Comparison of ENCODE assay signal across 1 cellular context in genomic region chr12:52980773-52981423, GRCh38.
TF ChIP-seq lines count a peak whose summit lies in the region.

No MANE protein-coding gene starts in this region.

TF ChIP-seq in HepG2, 621 proteins besides CTCF, POLR2A, EP300 and RAD21 (continued from another document and continues in another):
- TF ChIP-seq HNF1A (IDR thresholded peaks at IDR 0.05; ENCODE audit: low read depth) (no peak), HNF1A (CRISPR knock-in tag; IDR thresholded peaks at IDR 0.05; ENCODE audit: borderline replicate concordance) (peak; percentile 47; the same call in 1 of the 2 replicates), ZFP36 (IDR thresholded peaks at IDR 0.05; ENCODE audit: borderline replicate concordance, low read depth, low read length, partially characterized antibody) (peak; percentile 49), THAP8 (CRISPR knock-in tag; IDR thresholded peaks at IDR 0.05; ENCODE audit: borderline replicate concordance) (no peak), GLMP (CRISPR knock-in tag; IDR thresholded peaks at IDR 0.05; ENCODE audit: borderline replicate concordance) (no peak), ETV5 (CRISPR knock-in tag; IDR thresholded peaks at IDR 0.05; ENCODE audit: borderline replicate concordance) (peak; percentile 71; the same call in 1 of the 2 replicates), ZNF563 (CRISPR knock-in tag; IDR thresholded peaks at IDR 0.05) (peak; percentile 32; the same call in 1 of the 2 replicates), ZNF574 (CRISPR knock-in tag; IDR thresholded peaks at IDR 0.05) (peak; percentile 48; the same call in 1 of the 2 replicates), TFAP4 (IDR thresholded peaks at IDR 0.05; ENCODE audit: borderline replicate concordance, low read depth) (peak; percentile 84), CAMTA2 (CRISPR knock-in tag; IDR thresholded peaks at IDR 0.05; ENCODE audit: borderline replicate concordance) (no peak), PTBP1 (IDR thresholded peaks at IDR 0.05; ENCODE audit: low read depth, low read length, poor library complexity, severe bottlenecking) (no peak), GATAD1 (CRISPR knock-in tag; IDR thresholded peaks at IDR 0.05) (peak; percentile 65), ZNF598 (CRISPR knock-in tag; IDR thresholded peaks at IDR 0.05; ENCODE audit: borderline replicate concordance) (no peak), ZBTB33 (CRISPR knock-in tag; IDR thresholded peaks at IDR 0.05) (peak; percentile 64), ZFP91 (CRISPR knock-in tag; IDR thresholded peaks at IDR 0.05; ENCODE audit: borderline replicate concordance) (peak; percentile 73; the same call in 1 of the 2 replicates), ZNF232 (CRISPR knock-in tag; IDR thresholded peaks at IDR 0.05; ENCODE audit: borderline replicate concordance) (peak; percentile 47; the same call in 1 of the 2 replicates), PCBP2 (optimal IDR thresholded peaks at IDR 0.05; ENCODE audit: low read depth, low read length, poor library complexity, severe bottlenecking) (no peak), FOXO1 (CRISPR knock-in tag; IDR thresholded peaks at IDR 0.05) (no peak), MED13 (CRISPR knock-in tag; IDR thresholded peaks at IDR 0.05) (no peak), ARID3A (IDR thresholded peaks at IDR 0.05; ENCODE audit: low read depth, low read length) (peak; percentile 80), MTA3 (CRISPR knock-in tag; IDR thresholded peaks at IDR 0.05) (no peak), TBX2 (CRISPR knock-in tag; IDR thresholded peaks at IDR 0.05; ENCODE audit: borderline replicate concordance) (peak; percentile 50; the same call in 1 of the 2 replicates), ZNF292 (CRISPR knock-in tag; IDR thresholded peaks at IDR 0.05; ENCODE audit: borderline replicate concordance, low read depth) (0 out of 2 replicates have a peak, but pooled peaks have one; percentile 8), ZNF792 (CRISPR knock-in tag; IDR thresholded peaks at IDR 0.05) (peak; percentile 54; the same call in 1 of the 2 replicates), GFI1 (CRISPR knock-in tag; IDR thresholded peaks at IDR 0.05; ENCODE audit: borderline replicate concordance) (peak; percentile 84), ZNF773 (CRISPR knock-in tag; IDR thresholded peaks at IDR 0.05; ENCODE audit: borderline replicate concordance) (no peak), PPARG (CRISPR knock-in tag; conservative IDR thresholded peaks at IDR 0.05) (peak; percentile 51; the same call in 1 of the 2 replicates), NFE2L1 (CRISPR knock-in tag; IDR thresholded peaks at IDR 0.05; ENCODE audit: borderline replicate concordance) (no peak), ZBTB10 (CRISPR knock-in tag; IDR thresholded peaks at IDR 0.05; ENCODE audit: borderline replicate concordance) (no peak), MIER3 (CRISPR knock-in tag; IDR thresholded peaks at IDR 0.05; ENCODE audit: borderline replicate concordance) (peak; percentile 59; the same call in 1 of the 2 replicates), ZHX1 (CRISPR knock-in tag; IDR thresholded peaks at IDR 0.05; ENCODE audit: low read depth) (no peak), ZNF30 (CRISPR knock-in tag; IDR thresholded peaks at IDR 0.05) (no peak), ZNF124 (CRISPR knock-in tag; IDR thresholded peaks at IDR 0.05) (peak; percentile 72; the same call in 1 of the 2 replicates), SOX5 (CRISPR knock-in tag; IDR thresholded peaks at IDR 0.05; ENCODE audit: borderline replicate concordance) (peak; percentile 58), MIXL1 (CRISPR knock-in tag; IDR thresholded peaks at IDR 0.05) (peak; percentile 75; the same call in 1 of the 2 replicates)
